8 cellular contexts compared by ENCODE assay signal in the genomic region with DNA sequence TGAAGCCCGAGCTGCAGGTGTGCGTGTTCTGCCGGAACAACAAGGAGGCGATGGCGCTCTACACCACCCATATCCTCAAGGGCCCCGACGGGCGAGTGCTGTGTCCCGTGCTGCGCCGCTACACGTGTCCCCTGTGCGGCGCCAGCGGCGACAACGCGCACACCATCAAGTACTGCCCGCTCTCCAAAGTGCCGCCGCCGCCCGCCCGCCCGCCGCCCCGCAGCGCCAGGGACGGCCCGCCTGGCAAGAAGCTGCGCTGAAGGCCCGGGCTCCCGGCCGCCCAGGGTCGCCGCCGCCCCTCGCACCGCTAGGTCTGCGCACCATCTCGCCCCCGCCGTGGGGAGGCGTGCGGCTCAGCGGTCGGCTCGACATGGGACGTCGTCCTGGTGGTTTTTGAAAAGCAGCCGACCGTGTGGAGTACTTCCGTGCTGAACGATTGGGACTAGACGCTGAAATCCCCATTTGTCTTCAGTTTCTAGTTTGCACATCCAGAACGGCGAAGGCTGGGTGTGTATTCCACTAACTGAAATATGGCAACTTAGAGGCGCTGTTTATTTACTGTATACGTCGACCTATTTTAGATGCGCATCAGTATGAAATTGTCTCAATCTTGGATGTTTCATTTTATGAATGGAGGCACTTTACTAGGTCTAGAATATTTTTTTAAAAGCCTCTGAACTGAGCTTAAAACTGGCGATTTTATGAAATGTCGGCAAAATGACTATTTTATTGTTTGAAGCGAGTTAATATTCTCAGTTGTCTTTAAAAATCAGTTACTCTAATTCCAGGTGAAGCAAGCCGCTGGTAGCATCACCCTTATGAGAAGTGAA. TPM values are rescaled to one million over a fixed set of nuclear protein-coding genes. Genes with fewer than 3 reads are reported as not detected.
A peak's percentile ranks its signal among the peaks of the same experiment; 100 is the strongest.
DNase-seq lines count a peak whose midpoint lies in the region; ATAC-seq and TF ChIP-seq lines count a peak whose summit lies in the region.

No MANE protein-coding gene starts in this region.

- no peak for TF ChIP-seq POLR2A in vagina (IDR thresholded peaks at IDR 0.05)

- no peaks in the 10 kb centered on the region for H3K79me2 ChIP-seq in fibroblast of lung (ENCODE audit: control insufficient read depth, insufficient read depth, low read length)

- no peak overlapping the region for H2AFZ ChIP-seq in fibroblast of lung (ENCODE audit: low read length)

- peaks cover 2% of the 10 kb centered on the region for H3K36me3 ChIP-seq in fibroblast of lung (ENCODE audit: control insufficient read depth, insufficient read depth, low read length)
- peaks cover 0 to 21% of the 10 kb centered on the region in 2 donors for H3K36me3 ChIP-seq in vagina

- H3K27me3 ChIP-seq in fibroblast of lung (ENCODE audit: control insufficient read depth, insufficient read depth, low read length) (no peaks in the 10 kb centered on the region), vagina (no peaks in the 10 kb centered on the region)

- H3K4me3 ChIP-seq in fibroblast of lung (replicated peaks in 1 of 4; ENCODE audit: control extremely low read depth in 1 of 4, insufficient read depth in 1 of 4, low read depth in 3 of 4, low read length in 4 of 4) (peak overlapping the region in 3 of 4 experiments; percentile 19 to 51 (median 49)), vagina (peak overlapping the region; percentile 58 to 64)

- no peaks in the 10 kb centered on the region for H4K20me1 ChIP-seq in fibroblast of lung (ENCODE audit: control insufficient read depth, extremely low read depth, insufficient read depth, low read length)

- no peak overlapping the region for H3K9ac ChIP-seq in fibroblast of lung (ENCODE audit: insufficient read depth, low read length)

- DNase-seq in NOMO-1 (lab: John Stamatoyannopoulos, UW; ENCODE audit: unreplicated experiment in 2 of 2) = peak; percentile 58 to 70
- DNase-seq in activated T-cell treated with anti-CD3 and anti-CD28 coated beads for 1 hour (ENCODE audit: low read depth) = peak; percentile 28
- peak; percentile 52 to 55 for DNase-seq in fibroblast of lung (ENCODE audit: low read depth in 2 of 2)
- peak in 29 of 56 donors; percentile 6 to 54 (median 25) for DNase-seq in nucleus accumbens (lab: John Stamatoyannopoulos, UW)
- no peak for DNase-seq in vagina (ENCODE audit: extremely low spot score in 2 of 2)

- peak; percentile 31 for TF ChIP-seq CTCF in C4-2B (conservative IDR thresholded peaks at IDR 0.05)
- no peak for TF ChIP-seq CTCF in fibroblast of lung (conservative IDR thresholded peaks at IDR 0.05 in 1 of 2, IDR thresholded peaks at IDR 0.05 in 1 of 2; ENCODE audit: low read depth in 1 of 2, low read length in 2 of 2)
- no peak for TF ChIP-seq CTCF in vagina (IDR thresholded peaks at IDR 0.05)

- ATAC-seq in GM18907 (IDR thresholded peaks at IDR 0.05; ENCODE audit: unreplicated experiment) = peak; percentile 59
- ATAC-seq in HG03095 (IDR thresholded peaks at IDR 0.05; ENCODE audit: unreplicated experiment) = peak; percentile 62

- H3K9me3 ChIP-seq in fibroblast of lung (ENCODE audit: control insufficient read depth, insufficient read depth, low read depth, low read length) = no peaks in the 10 kb centered on the region
- H3K9me3 ChIP-seq in vagina = no peaks in the 10 kb centered on the region

- peak overlapping the region; percentile 70 for H3K4me2 ChIP-seq in fibroblast of lung (ENCODE audit: extremely low read depth, insufficient read depth, low read length)

- intact Hi-C loops in vagina (cut with DNase I) = no loop called here

- H3K27ac ChIP-seq in C4-2B = peak overlapping the region; percentile 8; the same call in 1 of the 2 replicates
- no peak overlapping the region for H3K27ac ChIP-seq in fibroblast of lung (ENCODE audit: insufficient read depth, low read length)
- H3K27ac ChIP-seq in vagina = no peak overlapping the region

- peaks cover 2% of the 10 kb centered on the region for H3K4me1 ChIP-seq in fibroblast of lung (ENCODE audit: control insufficient read depth, extremely low read depth, insufficient read depth, low read length)
- peaks cover 16% of the 10 kb centered on the region for H3K4me1 ChIP-seq in vagina

RNA-seq across cellular contexts. Expression of a gene that starts 1.1 kb away (rescaled TPM):
- 1.0 and 1.2 TPM in 2 replicates for total RNA-seq in fibroblast of lung
- 1.1 and 2.3 TPM in 2 replicates for polyA plus RNA-seq in fibroblast of lung
- 1.2 and 2.0 TPM in 2 replicates for polyA plus RNA-seq in fibroblast of lung (2012)
- 0.22 and 0.24 TPM in 2 replicates for polyA minus RNA-seq in fibroblast of lung (ENCODE audit: low replicate concordance)
- total RNA-seq in vagina = not detected

RNA-seq across cellular contexts. Expression of a gene that starts 50.0 kb away (rescaled TPM):
- 112 TPM in 2 replicates for total RNA-seq in fibroblast of lung
- 39.9 and 45.3 TPM in 2 replicates for polyA plus RNA-seq in fibroblast of lung
- 133 and 144 TPM in 2 replicates for polyA plus RNA-seq in fibroblast of lung (2012)
- polyA minus RNA-seq in fibroblast of lung (ENCODE audit: low replicate concordance) = 34.4 and 41.3 TPM in 2 replicates
- total RNA-seq in vagina = 100 TPM

Comparison
In these comparisons a context has a peak if more than half of its experiments do, and no peak if none do; other contexts are left out.
1. DNase-seq: peak in NOMO-1 (2 of 2), activated T-cell treated with anti-CD3 and anti-CD28 coated beads for 1 hour (single experiment), fibroblast of lung (2 of 2) and nucleus accumbens (29 of 56); none in vagina (0 of 2).